Comparison of ENCODE assay signal across 8 cellular contexts in genomic region chr19:50147462-50148423, GRCh38. TPM values are rescaled to one million over a fixed set of nuclear protein-coding genes. Genes with fewer than 3 reads are reported as not detected.
A peak's percentile ranks its signal among the peaks of the same experiment; 100 is the strongest.
DNase-seq lines count a peak whose midpoint lies in the region; ATAC-seq and TF ChIP-seq lines count a peak whose summit lies in the region.

No MANE protein-coding gene starts in this region.

- H3K36me3 ChIP-seq in HCT116 (ENCODE audit: control insufficient read depth in 1 of 2, insufficient read depth in 2 of 2, low read length in 2 of 2): no peaks in the 10 kb centered on the region
- no peaks in the 10 kb centered on the region for H3K36me3 ChIP-seq in left lung

- H3K36me3 Mint-ChIP-seq in dendritic cell treated with granulocyte-macrophage colony-stimulating factor and Interleukin-4, amounts not matched to agents 40 ng/mL and 50 ng/mL, for 4 days (ENCODE audit: low read depth): no peaks in the 10 kb centered on the region

- H4K20me1 ChIP-seq in HCT116 (ENCODE audit: insufficient read depth): no peaks in the 10 kb centered on the region

- H3K4me3 ChIP-seq in AG10803 (ENCODE audit: low read length): peak overlapping the region; percentile 64
- peak overlapping the region; percentile 67 to 68 for H3K4me3 ChIP-seq in HCT116 (replicated peaks in 1 of 2; ENCODE audit: low read depth in 1 of 2, low read length in 2 of 2)
- H3K4me3 ChIP-seq in left lung: peak overlapping the region; percentile 56 to 57

- no peaks in the 10 kb centered on the region for H3K79me2 ChIP-seq in HCT116 (ENCODE audit: insufficient read depth, low read length)

- intact Hi-C loops in HCT116 (cut with micrococcal nuclease): no loop called here
- intact Hi-C loops in dendritic cell treated with granulocyte-macrophage colony-stimulating factor and Interleukin-4, amounts not matched to agents 40 ng/mL and 50 ng/mL, for 4 days (cut with micrococcal nuclease): no loop called here
- intact Hi-C loops in left lung (cut with DNase I): no loop called here

- peak; percentile 41 for TF ChIP-seq POLR2A in HCT116 (IDR thresholded peaks at IDR 0.05; ENCODE audit: borderline replicate concordance, extremely low read depth, insufficient read depth, insufficient read length)

- H3K4me2 ChIP-seq in HCT116 (ENCODE audit: low read length): peak overlapping the region; percentile 80

- TF ChIP-seq RAD21 in HCT116 (IDR thresholded peaks at IDR 0.05; ENCODE audit: low read depth): peak; percentile 85

- H3K4me1 ChIP-seq in HCT116 (ENCODE audit: control insufficient read depth in 1 of 2, insufficient read depth in 2 of 2, low read length in 2 of 2) (peaks cover 4 to 5% of the 10 kb centered on the region in 2 experiments; a peak in 2 of 4 replicates), left lung (peaks cover 0 to 6% of the 10 kb centered on the region in 2 donors)

- no peak overlapping the region for H3K27ac Mint-ChIP-seq in dendritic cell treated with granulocyte-macrophage colony-stimulating factor and Interleukin-4, amounts not matched to agents 40 ng/mL and 50 ng/mL, for 4 days

- H3K9me3 Mint-ChIP-seq in dendritic cell treated with granulocyte-macrophage colony-stimulating factor and Interleukin-4, amounts not matched to agents 40 ng/mL and 50 ng/mL, for 4 days: no peaks in the 10 kb centered on the region

- no peaks in the 10 kb centered on the region for H3K9me2 ChIP-seq in HCT116 (ENCODE audit: insufficient read depth)

- POLR2A ChIA-PET in HCT116 (lab: Charles Lee): interaction anchor here (1.4 to 1.9 kb wide), 2 partner anchors 181 to 326 kb away, joined by 3 to 4 read pairs; partner anchors contain the start of gene KCNC3

- TF ChIP-seq CTCF in AG10803 (conservative IDR thresholded peaks at IDR 0.05; ENCODE audit: low read length): peak; percentile 24
- peak; percentile 61 to 79 (median 66); a peak in 5 of 6 replicates for TF ChIP-seq CTCF in HCT116 (IDR thresholded peaks at IDR 0.05 in 2 of 3, conservative IDR thresholded peaks at IDR 0.05 in 1 of 3; ENCODE audit: borderline replicate concordance in 1 of 3, insufficient read depth in 1 of 3, low read depth in 2 of 3, low read length in 2 of 3)
- peak; percentile 15 to 29 for TF ChIP-seq CTCF in left lung (IDR thresholded peaks at IDR 0.05)

- BruUV-seq in HCT116 (replicated peaks; lab: Mats Ljungman, UMichigan): TSS peak; percentile 77

- H3K9me3 ChIP-seq in HCT116 (ENCODE audit: control insufficient read depth in 1 of 2, insufficient read depth in 1 of 2, low read depth in 1 of 2, low read length in 2 of 2) (peaks cover 0 to 7% of the 10 kb centered on the region in 2 experiments; a peak in 1 of 4 replicates), left lung (no peaks in the 10 kb centered on the region)

- RAD21 ChIA-PET in HCT116 (lab: Charles Lee; ENCODE audit: low non-redundant PET in 1 of 2, low total read pairs in 2 of 2, uncharacterized antibody in 2 of 2, unreplicated experiment in 2 of 2): interaction anchor here in 1 of 2 experiments (1.1 to 1.2 kb wide), 2 partner anchors 111 to 181 kb away, joined by 3 to 6 read pairs; partner anchors contain the start of gene KCNC3

- CTCF ChIA-PET in HCT116 (lab: Charles Lee): interaction anchor here (0.6 to 1.8 kb wide), 11 partner anchors 12 to 181 kb away, joined by 3 to 9 read pairs (median 4); partner anchors contain the start of gene KCNC3

- peak overlapping the region; percentile 62 for H3K9ac ChIP-seq in HCT116 (ENCODE audit: low read length)

- H3K4me1 Mint-ChIP-seq in dendritic cell treated with granulocyte-macrophage colony-stimulating factor and Interleukin-4, amounts not matched to agents 40 ng/mL and 50 ng/mL, for 4 days (ENCODE audit: low read depth): peaks cover 11% of the 10 kb centered on the region

- DNase-seq in AG10803 (ENCODE audit: low read depth): peak; percentile 80
- DNase-seq in HCT116 (ENCODE audit: low read depth, low spot score): peak; percentile 89
- DNase-seq in NCI-H446 treated with DMSO at 0.1 percent for 48 hours (lab: John Stamatoyannopoulos, UW): peak; percentile 64
- peak; percentile 63 to 66 for DNase-seq in activated CD4-positive, alpha-beta T cell treated with anti-CD3 and anti-CD28 coated beads, Interleukin-2, amount 50 U/mL, for 4 hours
- peak; percentile 84 to 92 for DNase-seq in left lung
- DNase-seq in stimulated activated CD4-positive, alpha-beta T cell treated with anti-CD3 and anti-CD28 coated beads, Interleukin-1b, Interleukin-23, amount 100 ng/mL, for 48 hours: peak; percentile 71

- peak overlapping the region; percentile 77 for H3K4me3 Mint-ChIP-seq in dendritic cell treated with granulocyte-macrophage colony-stimulating factor and Interleukin-4, amounts not matched to agents 40 ng/mL and 50 ng/mL, for 4 days

- H3K27me3 ChIP-seq in HCT116 (ENCODE audit: insufficient read depth, low read length): no peaks in the 10 kb centered on the region
- H3K27me3 ChIP-seq in left lung: peaks cover 0 to 32% of the 10 kb centered on the region in 2 donors

- H3K27me3 Mint-ChIP-seq in dendritic cell treated with granulocyte-macrophage colony-stimulating factor and Interleukin-4, amounts not matched to agents 40 ng/mL and 50 ng/mL, for 4 days: peaks cover 38% of the 10 kb centered on the region

- H2AFZ ChIP-seq in HCT116 (ENCODE audit: low read depth, low read length, poor library complexity, severe bottlenecking): peak overlapping the region; percentile 90

- ATAC-seq in HCT116 (peak; percentile 95), left lung (peak; percentile 98), HG02588 (IDR thresholded peaks at IDR 0.05; ENCODE audit: unreplicated experiment) (no peak)

- H3K27ac ChIP-seq in HCT116 (ENCODE audit: low read depth, low read length) (peak overlapping the region; percentile 29), left lung (peak overlapping the region; percentile 51 to 73)

TF ChIP-seq in HCT116, 20 proteins besides CTCF, POLR2A, EP300 and RAD21 (continues in another document):
- TF ChIP-seq POLR2AphosphoS5 (IDR thresholded peaks at IDR 0.05; ENCODE audit: low read depth, low read length) (peak; percentile 80), JUND (IDR thresholded peaks at IDR 0.05) (no peak), ELF1 (IDR thresholded peaks at IDR 0.05; ENCODE audit: borderline replicate concordance, low read depth) (no peak; the same call in 1 of the 2 replicates), REST (IDR thresholded peaks at IDR 0.05; ENCODE audit: low read depth) (no peak), ZNF274 (IDR thresholded peaks at IDR 0.05; ENCODE audit: low read depth, low read length) (no peak), MAX (IDR thresholded peaks at IDR 0.05) (no peak), CBX3 (IDR thresholded peaks at IDR 0.05; ENCODE audit: low read depth) (peak; percentile 17; the same call in 1 of the 2 replicates), CEBPB (IDR thresholded peaks at IDR 0.05; ENCODE audit: low read depth) (no peak), ZBTB33 (IDR thresholded peaks at IDR 0.05; ENCODE audit: extremely low read depth, insufficient replicate concordance, low read length) (no peak), SP1 (IDR thresholded peaks at IDR 0.05; ENCODE audit: low read depth) (peak; percentile 53; the same call in 1 of the 2 replicates), TCF7L2 (IDR thresholded peaks at IDR 0.05; ENCODE audit: borderline replicate concordance, extremely low read depth, insufficient read depth, insufficient read length) (no peak), EZH2phosphoT487 (IDR thresholded peaks at IDR 0.05; ENCODE audit: borderline replicate concordance) (no peak), SIN3A (IDR thresholded peaks at IDR 0.05; ENCODE audit: low read depth) (no peak)

RNA-seq across cellular contexts. Expression of gene IZUMO2, which starts 15.3 kb away (rescaled TPM):
- total RNA-seq in HCT116 (2021; ENCODE audit: unreplicated experiment): not detected
- not detected in 2 replicates for polyA plus RNA-seq in HCT116 (2012)
- not detected for total RNA-seq in left lung

RNA-seq across cellular contexts. Expression of gene MYH14, which starts 55.7 kb away (rescaled TPM):
- total RNA-seq in HCT116 (2021; ENCODE audit: unreplicated experiment) (60.1 TPM), left lung (100 to 1,000 TPM; 101 to 195 TPM)
- 56.7 and 59.5 TPM in 2 replicates for polyA plus RNA-seq in HCT116 (2012)
